Comparison of ENCODE assay signal across 16 cellular contexts in the genomic region with DNA sequence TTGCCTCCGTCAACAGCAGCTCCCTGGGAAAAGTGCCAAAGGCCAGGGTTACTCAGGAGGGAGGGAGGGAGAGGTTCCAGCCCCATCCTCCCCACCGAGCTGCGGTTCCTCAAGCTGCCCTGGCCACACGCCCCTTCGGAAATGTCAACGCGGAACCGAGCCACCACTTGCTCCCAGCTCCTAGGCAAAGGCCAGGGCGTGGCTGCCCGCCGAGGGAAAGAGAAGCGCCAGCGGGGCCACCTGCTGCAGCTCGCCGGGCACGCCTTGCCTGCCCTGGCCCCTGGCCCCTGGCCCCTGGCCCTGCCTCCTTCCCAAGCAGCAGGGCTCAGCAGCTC. TPM values are rescaled to one million over a fixed set of nuclear protein-coding genes. Genes with fewer than 3 reads are reported as not detected.
DNase-seq lines count a peak whose midpoint lies in the region; ATAC-seq, FAIRE-seq and TF ChIP-seq lines count a peak whose summit lies in the region.
"Had no signal": no experiment of that assay in that cellular context is flagged by ENCODE, and none has a peak within 500 bp of the region (broad histone marks: within the 10 kb centered on the region; RNA-seq: fewer than 3 reads in every experiment).

No MANE protein-coding gene starts in this region.

- H3K79me2 ChIP-seq in astrocyte (ENCODE audit: insufficient read depth, low read length), result no peaks in the 10 kb centered on the region

- peak overlapping the region; percentile 90 for H3K27ac ChIP-seq in C4-2B
- no peak overlapping the region for H3K27ac ChIP-seq in astrocyte (ENCODE audit: low read depth, low read length)
- H3K27ac ChIP-seq in prostate gland, result no peak overlapping the region
- H3K27ac ChIP-seq: cardiac muscle cell, GM23248 had no signal

- peaks cover 2% of the 10 kb centered on the region for H3K36me3 Mint-ChIP-seq in astrocyte (ENCODE audit: low read depth, unreplicated experiment)

- no peak overlapping the region for H3K27ac Mint-ChIP-seq in astrocyte (ENCODE audit: unreplicated experiment)
- H3K27ac Mint-ChIP-seq: nephron progenitor cell; stimulated activated naive B cell treated with anti-CD40 and anti-IgM and Interleukin-4, amounts not matched to agents 10 μg/mL and 1 μg/mL and 100 μg/mL, for 72 hours; WTC11 had no signal

- FAIRE-seq in astrocyte (lab: Jason Lieb, UNC), result no peak
- FAIRE-seq: endometrium had no signal

- H3K9me3 ChIP-seq in astrocyte (ENCODE audit: insufficient read depth, low read depth, low read length) (no peaks in the 10 kb centered on the region), prostate gland (no peaks in the 10 kb centered on the region)

- H3K4me1 ChIP-seq in astrocyte (ENCODE audit: insufficient read depth, low read length) (peaks cover 5% of the 10 kb centered on the region), prostate gland (replicated peaks) (no peaks in the 10 kb centered on the region)

- no peaks in the 10 kb centered on the region for H3K9me3 Mint-ChIP-seq in astrocyte (ENCODE audit: unreplicated experiment)
- H3K9me3 Mint-ChIP-seq: stimulated activated naive B cell treated with anti-CD40 and anti-IgM and Interleukin-4, amounts not matched to agents 10 μg/mL and 1 μg/mL and 100 μg/mL, for 72 hours; WTC11 had no signal

- ATAC-seq in HG02798 (IDR thresholded peaks at IDR 0.05; ENCODE audit: poor library complexity, unreplicated experiment) (no peak), HG02571 (IDR thresholded peaks at IDR 0.05; ENCODE audit: unreplicated experiment) (no peak)
- ATAC-seq: stimulated activated naive B cell treated with anti-CD40 and anti-IgM and Interleukin-4, amounts not matched to agents 10 μg/mL and 1 μg/mL and 100 μg/mL, for 72 hours; WTC11 had no signal

- H3K27me3 ChIP-seq in astrocyte (ENCODE audit: insufficient read depth, low read length) (no peaks in the 10 kb centered on the region), prostate gland (replicated peaks; ENCODE audit: insufficient read depth) (no peaks in the 10 kb centered on the region)
- H3K27me3 ChIP-seq: cardiac muscle cell had no signal

- H4K20me1 ChIP-seq in astrocyte (ENCODE audit: insufficient read depth, low read length), result peaks cover 6% of the 10 kb centered on the region

- intact Hi-C loops in prostate gland (cut with DNase I), result loop anchor here (10.0 kb wide), 1 partner anchor 148 kb away; no protein-coding TSS in a partner anchor

- WGBS in prostate gland, result 10% methylated on average over 2 of the region's 16 CpGs

- H3K27me3 Mint-ChIP-seq in astrocyte (ENCODE audit: low read depth, unreplicated experiment), result no peaks in the 10 kb centered on the region

- H3K9ac ChIP-seq in astrocyte (ENCODE audit: low read length), result no peak overlapping the region
- H3K9ac ChIP-seq: GM23248 had no signal

- no peak overlapping the region for H3K4me3 Mint-ChIP-seq in astrocyte (ENCODE audit: unreplicated experiment)
- H3K4me3 Mint-ChIP-seq: nephron progenitor cell; stimulated activated naive B cell treated with anti-CD40 and anti-IgM and Interleukin-4, amounts not matched to agents 10 μg/mL and 1 μg/mL and 100 μg/mL, for 72 hours; WTC11 had no signal

- H3K4me2 ChIP-seq in astrocyte (ENCODE audit: low read length), result no peak overlapping the region

- H3K4me3 ChIP-seq in astrocyte (ENCODE audit: insufficient read depth, low read depth, low read length), result no peak overlapping the region
- H3K4me3 ChIP-seq in prostate gland, result no peak overlapping the region
- H3K4me3 ChIP-seq: cardiac muscle cell, GM23248 had no signal

- DNase-seq in astrocyte (ENCODE audit: low read depth) (peak; percentile 73), glomerular visceral epithelial cell (ENCODE audit: extremely low spot score) (peak; percentile 46), prostate gland (ENCODE audit: low spot score) (peak; percentile 43), DMS79 (lab: John Stamatoyannopoulos, UW) (no peak)
- DNase-seq in activated CD8-positive, alpha-beta memory T cell treated with anti-CD3 and anti-CD28 coated beads for 24 hours, result no peak
- DNase-seq: GM23248; NCI-H146; NCI-H774; nephron progenitor cell; stimulated activated naive B cell treated with anti-CD40 and anti-IgM and Interleukin-4, amounts not matched to agents 10 μg/mL and 1 μg/mL and 100 μg/mL, for 72 hours had no signal

- TF ChIP-seq CTCF in C4-2B (conservative IDR thresholded peaks at IDR 0.05), result no peak
- TF ChIP-seq CTCF in astrocyte (IDR thresholded peaks at IDR 0.05; ENCODE audit: insufficient read depth, low read depth, low read length), result no peak
- no peak for TF ChIP-seq CTCF in prostate gland (IDR thresholded peaks at IDR 0.05)

- no peak overlapping the region for H2AFZ ChIP-seq in astrocyte (ENCODE audit: low read depth, low read length)
- H2AFZ ChIP-seq: GM23248 had no signal

- no peak for TF ChIP-seq POLR2A in prostate gland (IDR thresholded peaks at IDR 0.05)

- H3K4me1 Mint-ChIP-seq in astrocyte (ENCODE audit: low read depth, unreplicated experiment), result peaks cover 1% of the 10 kb centered on the region
- H3K4me1 Mint-ChIP-seq: WTC11 had no signal

- H3K36me3 ChIP-seq in astrocyte (ENCODE audit: insufficient read depth, low read length) (no peaks in the 10 kb centered on the region), prostate gland (no peaks in the 10 kb centered on the region)

RNA-seq across cellular contexts. Expression of gene SLC6A8, which starts 15.3 kb away (rescaled TPM):
- total RNA-seq in astrocyte (52.6 and 57.9 TPM in 2 replicates), prostate gland (10 to 100 TPM; 25.4 to 95.4 TPM)

RNA-seq across cellular contexts. Expression of gene BCAP31, which starts 21.2 kb away (rescaled TPM):
- total RNA-seq in astrocyte (219 and 222 TPM in 2 replicates), prostate gland (100 to 1,000 TPM; 144 to 244 TPM)

RNA-seq across cellular contexts. Expression of gene ABCD1, which starts 21.7 kb away (rescaled TPM):
- total RNA-seq in astrocyte (27.2 and 30.5 TPM in 2 replicates), prostate gland (10 to 100 TPM in 1 of 2 donors, 1 to 10 TPM in 1; 9.7 to 97.8 TPM)

RNA-seq across cellular contexts. Expression of gene PNCK, which starts 29.4 kb away (rescaled TPM):
- total RNA-seq in astrocyte, result 0.65 and 1.1 TPM in 2 replicates
- total RNA-seq in prostate gland, result 10 to 100 TPM in 1 of 2 donors, 1 to 10 TPM in 1; 8.5 to 50.6 TPM
- total RNA-seq: GM23248 had no signal

RNA-seq across cellular contexts. Expression of gene DUSP9, which starts 56.0 kb away (rescaled TPM):
- 0.20 and 0.36 TPM in 2 replicates for total RNA-seq in astrocyte
- total RNA-seq in prostate gland, result 1 to 10 TPM in 1 of 2 donors, not detected in 1; 3.5 TPM
- total RNA-seq: GM23248 had no signal

Comparison
In these comparisons a context has a peak if more than half of its experiments do, and no peak if none do; other contexts are left out.
1. DNase-seq: peak in astrocyte (single experiment), glomerular visceral epithelial cell (single experiment) and prostate gland (single experiment); none in activated CD8-positive, alpha-beta memory T cell treated with anti-CD3 and anti-CD28 coated beads for 24 hours (single experiment) and DMS79 (single experiment).